ENCODE assay signal across 12 cellular contexts in the genomic region with DNA sequence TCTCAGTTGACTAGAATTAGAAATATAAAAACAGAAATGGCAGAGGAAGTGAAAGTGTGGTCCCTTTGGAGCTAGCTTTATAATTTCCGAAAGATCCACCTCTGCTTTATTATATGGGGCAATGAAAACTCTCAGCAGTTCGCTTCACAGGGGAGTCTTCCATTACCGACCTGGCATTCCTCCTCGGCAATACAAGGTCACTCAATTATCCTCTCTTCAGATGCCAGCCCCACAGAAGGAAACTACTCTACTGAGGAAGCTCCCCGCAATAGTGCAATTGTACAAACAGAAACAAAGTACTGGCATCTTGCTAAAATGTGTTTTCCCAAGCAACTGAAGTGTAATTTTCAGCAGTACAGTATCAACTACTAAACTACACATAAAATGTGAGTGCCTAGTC.
"Had no signal": no experiment of that assay in that cellular context is flagged by ENCODE, and none has a peak within 500 bp of the region (broad histone marks: within the 10 kb centered on the region; RNA-seq: fewer than 3 reads in every experiment).

No MANE protein-coding gene starts in this region.

- H3K27me3 ChIP-seq: gastroesophageal sphincter, right lobe of liver, thyroid gland had no signal

- H3K9me3 ChIP-seq: gastroesophageal sphincter, lower lobe of right lung, prostate gland, right lobe of liver, thyroid gland had no signal

- H3K4me3 ChIP-seq: gastroesophageal sphincter, lower lobe of right lung, prostate gland, right lobe of liver, thyroid gland had no signal

- DNase-seq: activated effector memory CD4-positive, alpha-beta T cell treated with Interleukin-2 at 50 U/mL for 16 hours; activated T-cell treated with anti-CD3 and anti-CD28 coated beads, Interleukin-2, amount 50 U/mL, for 1 hour; cortex of kidney; effector CD8-positive, alpha-beta T cell; hypothalamus; lower lobe of right lung; naive B cell; right lobe of liver; thyroid gland had no signal

- H3K27ac ChIP-seq: epithelial cell of prostate, gastroesophageal sphincter, lower lobe of right lung, prostate gland, right lobe of liver, thyroid gland had no signal

- H3K36me3 ChIP-seq: gastroesophageal sphincter, lower lobe of right lung, prostate gland, right lobe of liver, thyroid gland had no signal

- H3K4me1 ChIP-seq: gastroesophageal sphincter, lower lobe of right lung, prostate gland, right lobe of liver, thyroid gland had no signal
